In the genomic region with DNA sequence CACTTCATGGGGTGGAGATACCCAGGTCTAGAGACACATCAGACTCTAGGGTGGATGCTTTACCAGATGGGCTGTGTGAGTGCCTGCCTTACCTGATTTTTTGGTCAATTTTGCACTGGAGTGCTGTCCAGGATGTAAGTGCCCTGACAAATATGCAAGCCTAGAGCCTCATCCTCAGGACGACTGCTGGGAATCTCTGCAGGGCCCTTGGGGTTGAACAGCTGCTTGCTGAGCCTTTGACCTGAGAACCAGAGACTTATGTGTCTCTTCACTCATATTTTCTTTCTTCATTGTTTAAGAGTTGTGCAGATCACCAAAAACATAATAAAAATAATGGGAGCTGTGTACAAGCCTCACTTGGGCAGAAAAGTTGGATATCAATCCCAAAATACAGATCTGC, we compare ENCODE assay signal across 32 cellular contexts.
"Had no signal": no experiment of that assay in that cellular context is flagged by ENCODE, and none has a peak within 500 bp of the region (broad histone marks: within the 10 kb centered on the region; RNA-seq: fewer than 3 reads in every experiment).

No MANE protein-coding gene starts in this region.

- H3K27ac Mint-ChIP-seq: activated naive CD8-positive, alpha-beta T cell; immature natural killer cell; nephron progenitor cell; progenitor cell of endocrine pancreas; stimulated activated naive B cell treated with anti-CD40 and anti-IgM and Interleukin-4, amounts not matched to agents 10 μg/mL and 1 μg/mL and 100 μg/mL, for 72 hours had no signal

- H3K27me3 ChIP-seq: ascending aorta, brain microvascular endothelial cell, esophagus squamous epithelium, gastroesophageal sphincter, neutrophil, ovary, right lobe of liver, stomach, thyroid gland, upper lobe of left lung had no signal

- H3K4me1 Mint-ChIP-seq: immature natural killer cell; nephron progenitor cell; stimulated activated naive B cell treated with anti-CD40 and anti-IgM and Interleukin-4, amounts not matched to agents 10 μg/mL and 1 μg/mL and 100 μg/mL, for 72 hours had no signal

- H3K9me3 ChIP-seq: ascending aorta, esophagus squamous epithelium, gastroesophageal sphincter, neutrophil, ovary, right lobe of liver, stomach, thyroid gland, upper lobe of left lung had no signal

- H3K36me3 Mint-ChIP-seq: activated naive CD8-positive, alpha-beta T cell; immature natural killer cell; stimulated activated naive B cell treated with anti-CD40 and anti-IgM and Interleukin-4, amounts not matched to agents 10 μg/mL and 1 μg/mL and 100 μg/mL, for 72 hours had no signal

- H3K4me3 Mint-ChIP-seq: activated naive CD8-positive, alpha-beta T cell; immature natural killer cell; nephron progenitor cell; stimulated activated naive B cell treated with anti-CD40 and anti-IgM and Interleukin-4, amounts not matched to agents 10 μg/mL and 1 μg/mL and 100 μg/mL, for 72 hours had no signal

- H3K4me3 ChIP-seq: ascending aorta, esophagus squamous epithelium, gastroesophageal sphincter, ovary, right lobe of liver, stomach, thyroid gland, upper lobe of left lung had no signal

- ATAC-seq: activated CD4-positive, CD25-positive, alpha-beta regulatory T cell treated with anti-CD3 and anti-CD28 coated beads, Interleukin-2, amount 50 U/mL, for 24 hours; gastroesophageal sphincter; right lobe of liver; stimulated activated naive B cell treated with anti-CD40 and anti-IgM and Interleukin-4, amounts not matched to agents 10 μg/mL and 1 μg/mL and 100 μg/mL, for 72 hours had no signal

- H3K27me3 Mint-ChIP-seq: activated naive CD8-positive, alpha-beta T cell; progenitor cell of endocrine pancreas had no signal

- DNase-seq: activated CD4-positive, alpha-beta T cell treated with anti-CD3 and anti-CD28 coated beads for 48 hours; activated CD4-positive, alpha-beta T cell treated with anti-CD3 and anti-CD28 coated beads, Interleukin-2, amount 50 U/mL, for 48 hours; activated CD8-positive, alpha-beta memory T cell treated with anti-CD3 and anti-CD28 coated beads for 24 hours; activated effector memory CD4-positive, alpha-beta T cell treated with Interleukin-2 at 50 U/mL for 16 hours; activated naive CD4-positive, alpha-beta T cell treated with Interleukin-2 at 50 U/mL for 16 hours; brain microvascular endothelial cell; caudate nucleus; dermis blood vessel endothelial cell; effector CD4-positive, alpha-beta T cell; esophagus squamous epithelium; head of caudate nucleus; hypothalamus; immature natural killer cell; kidney; nephron progenitor cell; ovary; right lobe of liver; small intestine; stimulated activated CD4-positive, alpha-beta T cell treated with anti-CD3 and anti-CD28 coated beads, Interleukin-15, amount 100 ng/mL, for 24 hours; stimulated activated CD4-positive, alpha-beta T cell treated with anti-CD3 and anti-CD28 coated beads, Interleukin-2, amount 100 ng/mL, for 24 hours; stimulated activated naive B cell treated with anti-CD40 and anti-IgM and Interleukin-4, amounts not matched to agents 10 μg/mL and 1 μg/mL and 100 μg/mL, for 72 hours; stomach; T-helper 1 cell; thyroid gland; upper lobe of left lung had no signal

- H3K36me3 ChIP-seq: ascending aorta, brain microvascular endothelial cell, esophagus squamous epithelium, gastroesophageal sphincter, neutrophil, ovary, right lobe of liver, stomach, thyroid gland, upper lobe of left lung had no signal

- H3K4me1 ChIP-seq: ascending aorta, esophagus squamous epithelium, stomach, thyroid gland, upper lobe of left lung had no signal

- H3K27ac ChIP-seq: ascending aorta, brain microvascular endothelial cell, esophagus squamous epithelium, gastroesophageal sphincter, neutrophil, ovary, right lobe of liver, stomach, thyroid gland, upper lobe of left lung, VCaP had no signal
